In genomic region chr20:25248501-25249172, GRCh38 we compare ENCODE assay signal across 8 cellular contexts. TPM values are rescaled to one million over a fixed set of nuclear protein-coding genes. Genes with fewer than 3 reads are reported as not detected.
DNase-seq lines count a peak whose midpoint lies in the region; ATAC-seq, FAIRE-seq and TF ChIP-seq lines count a peak whose summit lies in the region.

No MANE protein-coding gene starts in this region.

- peak overlapping the region; percentile 87 for H3K4me2 ChIP-seq in HepG2 (ENCODE audit: low read depth, low read length)

- no peak for FAIRE-seq in HepG2 (lab: Jason Lieb, UNC)

- 2% methylated on average over 22 of the region's 43 CpGs for WGBS in HepG2 (ENCODE audit: low lambda C conversion rate)

- H4K20me1 ChIP-seq in HepG2 (ENCODE audit: insufficient read depth, low read length) = no peaks in the 10 kb centered on the region

- H3K36me3 ChIP-seq in HepG2 (replicated peaks in 1 of 2; ENCODE audit: control insufficient read depth in 1 of 2, insufficient read depth in 2 of 2, low read length in 2 of 2) (0 out of 5 replicates have a peak, but pooled peaks cover 0 to 4% of the 10 kb centered on the region in 2 experiments), stomach smooth muscle (ENCODE audit: control insufficient read depth in 2 of 2, insufficient read depth in 2 of 2, low read length in 2 of 2) (peaks cover 0 to 2% of the 10 kb centered on the region in 2 donors)

- DNase-seq in Ammon's horn (ENCODE audit: low spot score) = peak; percentile 71
- DNase-seq in RKO (ENCODE audit: low spot score) = peak; percentile 62
- peak in 8 of 10 donors; percentile 42 to 75 (median 55) for DNase-seq in dorsolateral prefrontal cortex
- DNase-seq in HepG2 (ENCODE audit: low spot score) = no peak
- no peak for DNase-seq in dedifferentiated amniotic fluid mesenchymal stem cell (ENCODE audit: extremely low spot score)

- no peak for TF ChIP-seq RAD21 in HepG2 (CRISPR knock-in tag; IDR thresholded peaks at IDR 0.05)

- H3K27me3 ChIP-seq in dorsolateral prefrontal cortex (no peaks in the 10 kb centered on the region), HepG2 (ENCODE audit: control insufficient read depth in 1 of 2, insufficient read depth in 2 of 2, low read length in 2 of 2) (peaks cover under 1 to 11% of the 10 kb centered on the region in 2 experiments; a peak in 2 of 5 replicates), stomach smooth muscle (ENCODE audit: control insufficient read depth in 1 of 2, insufficient read depth in 2 of 2, low read length in 2 of 2) (no peaks in the 10 kb centered on the region)

- no peak for TF ChIP-seq POLR2A in HepG2 (IDR thresholded peaks at IDR 0.05; ENCODE audit: insufficient read depth in 1 of 2, low read depth in 2 of 2, low read length in 2 of 2)

- no peak overlapping the region for H2AFZ ChIP-seq in HepG2 (ENCODE audit: low read length)

- ATAC-seq in GM18861 (IDR thresholded peaks at IDR 0.05; ENCODE audit: unreplicated experiment) (peak; percentile 4), HG03097 (IDR thresholded peaks at IDR 0.05; ENCODE audit: low FRiP score, unreplicated experiment) (peak; percentile 35), HepG2 (peak; percentile 46)

- CTCF ChIA-PET in HepG2 (lab: Yijun Ruan, JAX; ENCODE audit: low intra/inter-chr PET ratio, low total read pairs) = interaction anchor here (1.3 to 2.6 kb wide), 3 partner anchors 26 to 254 kb away, joined by 3 to 11 read pairs (median 3); no protein-coding TSS in a partner anchor

- no TSS peak for BruUV-seq in HepG2 (replicated peaks; lab: Mats Ljungman, UMichigan)

- H3K9me3 ChIP-seq in HepG2 (ENCODE audit: low read length) = no peaks in the 10 kb centered on the region
- no peaks in the 10 kb centered on the region for H3K9me3 ChIP-seq in stomach smooth muscle (ENCODE audit: control insufficient read depth in 2 of 2, low read length in 2 of 2)

- POLR2A ChIA-PET in HepG2 (lab: Yijun Ruan, JAX) = interaction anchor here (0.7 to 3.6 kb wide), 19 partner anchors 11 to 448 kb away, joined by 3 to 72 read pairs (median 6); partner anchors contain the start of genes ABHD12, APMAP, ENTPD6 and NINL

- intact Hi-C loops in dorsolateral prefrontal cortex (cut with DNase I) (loop anchor here (1.0 to 5.0 kb wide), 6 partner anchors 44 to 256 kb away; partner anchors contain the start of genes ABHD12 (in 2 of the 2), APMAP (in 1 of the 2) and ENTPD6 (in 1 of the 2)), HepG2 (cut with micrococcal nuclease; ENCODE audit: unreplicated experiment) (no loop called here)

- peaks cover 42% of the 10 kb centered on the region for H3K79me2 ChIP-seq in HepG2 (ENCODE audit: insufficient read depth, low read length)

- H3K4me1 ChIP-seq in HepG2 (ENCODE audit: insufficient read depth, low read length) = peaks cover 55% of the 10 kb centered on the region
- peaks cover 48% of the 10 kb centered on the region for H3K4me1 ChIP-seq in stomach smooth muscle (ENCODE audit: control insufficient read depth, insufficient read depth, low read length)

- peak in 5 of 56 donors; percentile 4 to 13 (median 8) for TF ChIP-seq CTCF in dorsolateral prefrontal cortex (IDR thresholded peaks at IDR 0.05 in 54 of 56, conservative IDR thresholded peaks at IDR 0.05 in 2 of 56; ENCODE audit: low read depth in 1 of 56, partially characterized antibody in 56 of 56)
- TF ChIP-seq CTCF in HepG2 (CRISPR knock-in tag; IDR thresholded peaks at IDR 0.05) = no peak

- in situ Hi-C loops in HepG2 (cut with HindIII; ENCODE audit: extremely low pct_ligation_motif_present, low pct_unique_long_range_greater_than_20kb) = no loop called here

- TF ChIP-seq EP300 in HepG2 (IDR thresholded peaks at IDR 0.05; ENCODE audit: low read depth in 2 of 2, low read length in 2 of 2) (no peak), HepG2 (CRISPR knock-in tag; IDR thresholded peaks at IDR 0.05; ENCODE audit: borderline replicate concordance) (no peak)

- peak overlapping the region; percentile 77 for H3K9ac ChIP-seq in HepG2 (ENCODE audit: insufficient read depth, low read depth, low read length)
- peak overlapping the region; percentile 69 to 83 for H3K9ac ChIP-seq in stomach smooth muscle (ENCODE audit: low read length in 2 of 2)

- H3K4me3 ChIP-seq in dorsolateral prefrontal cortex (peak overlapping the region; percentile 64 to 97 (median 88)), HepG2 (replicated peaks in 1 of 3; ENCODE audit: insufficient read depth in 1 of 3, low read depth in 2 of 3, low read length in 3 of 3) (peak overlapping the region; percentile 69 to 93 (median 93)), stomach smooth muscle (ENCODE audit: low read length in 2 of 2) (peak overlapping the region; percentile 85 to 90)

- peak overlapping the region in 58 of 59 donors; percentile 63 to 98 (median 91) for H3K27ac ChIP-seq in dorsolateral prefrontal cortex
- H3K27ac ChIP-seq in HepG2 (ENCODE audit: extremely low read length, insufficient read depth, low read length) = peak overlapping the region; percentile 75
- peak overlapping the region; percentile 62 for H3K27ac ChIP-seq in stomach smooth muscle (ENCODE audit: low read length)

TF ChIP-seq in HepG2, 621 proteins besides CTCF, POLR2A, EP300 and RAD21 (continues in another document):
- peak; percentile 14 for TF ChIP-seq YY1 (IDR thresholded peaks at IDR 0.05; ENCODE audit: insufficient read depth, insufficient replicate concordance, low read depth, low read length)
- 0 out of 2 replicates have a peak, but pooled peaks have one; percentile 17 for TF ChIP-seq ZSCAN31 (CRISPR knock-in tag; IDR thresholded peaks at IDR 0.05; ENCODE audit: low read depth)

RNA-seq across cellular contexts. Expression of gene PYGB, which starts 0.8 kb away (rescaled TPM):
- 100 to 1,000 TPM in 116 of 120 experiments, 10 to 100 TPM in 4; 83.2 to 226 (median 146) TPM for total RNA-seq in dorsolateral prefrontal cortex
- 82.0 and 86.3 TPM in 2 replicates for total RNA-seq in HepG2 (2016; rRNA removed; fragmentation: Illumina TruSeq; extraction: Trizol)
- total RNA-seq in HepG2 (2016; cell fraction: cytosol; rRNA removed; fragmentation: Illumina TruSeq; extraction: Trizol; ENCODE audit: low read depth) = 5.4 and 6.5 TPM in 2 replicates
- total RNA-seq in HepG2 (2016; cell fraction: insoluble cytoplasmic fraction; rRNA removed; fragmentation: Illumina TruSeq; extraction: Trizol) = 69.1 and 89.6 TPM in 2 replicates
- 18.0 and 19.5 TPM in 2 replicates for total RNA-seq in HepG2 (2016; cell fraction: membrane; rRNA removed; fragmentation: Illumina TruSeq; extraction: Trizol)
- 59.8 and 63.0 TPM in 2 replicates for total RNA-seq in HepG2 (2016; cell fraction: nucleus; rRNA removed; fragmentation: Illumina TruSeq; extraction: Trizol)
- polyA plus RNA-seq in HepG2 (2011; rRNA removed) = 24.2 and 37.5 TPM in 2 replicates
- 24.4 and 27.4 TPM in 2 replicates for polyA plus RNA-seq in HepG2 (2011; cell fraction: cytosol; rRNA removed)
- polyA plus RNA-seq in HepG2 (2011; cell fraction: nucleus; rRNA removed) = 111 and 112 TPM in 2 replicates
- polyA plus RNA-seq in HepG2 (2012) = 26.9 and 46.5 TPM in 2 replicates
- 3.5 TPM in 2 replicates for polyA plus RNA-seq in HepG2 (2016; cell fraction: cytosol; fragmentation: Illumina TruSeq; extraction: Trizol; ENCODE audit: low read depth)
- polyA plus RNA-seq in HepG2 (2016; cell fraction: insoluble cytoplasmic fraction; fragmentation: Illumina TruSeq; extraction: Trizol; ENCODE audit: low read depth) = 45.7 and 58.6 TPM in 2 replicates
- 7.2 and 9.8 TPM in 2 replicates for polyA plus RNA-seq in HepG2 (2016; cell fraction: membrane; fragmentation: Illumina TruSeq; extraction: Trizol; ENCODE audit: low read depth)
- 79.7 and 85.5 TPM in 2 replicates for polyA plus RNA-seq in HepG2 (2016; cell fraction: nucleus; fragmentation: Illumina TruSeq; extraction: Trizol; ENCODE audit: insufficient read depth, low read depth)
- 26.5 and 80.5 TPM in 2 replicates for polyA minus RNA-seq in HepG2 (2011; rRNA and poly(A)+ RNA removed; ENCODE audit: low replicate concordance)
- polyA minus RNA-seq in HepG2 (2011; cell fraction: cytosol; rRNA and poly(A)+ RNA removed) = 36.1 and 38.1 TPM in 2 replicates
- polyA minus RNA-seq in HepG2 (2011; cell fraction: nucleus; rRNA and poly(A)+ RNA removed) = 27.9 and 31.3 TPM in 2 replicates

RNA-seq across cellular contexts. Expression of gene ENTPD6, which starts 53.1 kb away (rescaled TPM):
- 100 to 1,000 TPM in 117 of 120 experiments, 10 to 100 TPM in 3; 90.8 to 200 (median 142) TPM for total RNA-seq in dorsolateral prefrontal cortex
- 98.4 and 164 TPM in 2 replicates for total RNA-seq in HepG2 (2016; rRNA removed; fragmentation: Illumina TruSeq; extraction: Trizol)
- total RNA-seq in HepG2 (2016; cell fraction: cytosol; rRNA removed; fragmentation: Illumina TruSeq; extraction: Trizol; ENCODE audit: low read depth) = 67.6 and 72.5 TPM in 2 replicates
- 90.5 and 177 TPM in 2 replicates for total RNA-seq in HepG2 (2016; cell fraction: insoluble cytoplasmic fraction; rRNA removed; fragmentation: Illumina TruSeq; extraction: Trizol)
- total RNA-seq in HepG2 (2016; cell fraction: membrane; rRNA removed; fragmentation: Illumina TruSeq; extraction: Trizol) = 139 and 152 TPM in 2 replicates
- 149 and 161 TPM in 2 replicates for total RNA-seq in HepG2 (2016; cell fraction: nucleus; rRNA removed; fragmentation: Illumina TruSeq; extraction: Trizol)
- polyA plus RNA-seq in HepG2 (2011; rRNA removed) = 172 and 221 TPM in 2 replicates
- 185 and 213 TPM in 2 replicates for polyA plus RNA-seq in HepG2 (2011; cell fraction: cytosol; rRNA removed)
- polyA plus RNA-seq in HepG2 (2011; cell fraction: nucleus; rRNA removed) = 538 and 633 TPM in 2 replicates
- polyA plus RNA-seq in HepG2 (2012) = 90.9 and 112 TPM in 2 replicates
- polyA plus RNA-seq in HepG2 (2016; cell fraction: cytosol; fragmentation: Illumina TruSeq; extraction: Trizol; ENCODE audit: low read depth) = 59.4 and 67.7 TPM in 2 replicates
- polyA plus RNA-seq in HepG2 (2016; cell fraction: insoluble cytoplasmic fraction; fragmentation: Illumina TruSeq; extraction: Trizol; ENCODE audit: low read depth) = 85.6 and 91.9 TPM in 2 replicates
- polyA plus RNA-seq in HepG2 (2016; cell fraction: membrane; fragmentation: Illumina TruSeq; extraction: Trizol; ENCODE audit: low read depth) = 104 and 119 TPM in 2 replicates
- 320 and 321 TPM in 2 replicates for polyA plus RNA-seq in HepG2 (2016; cell fraction: nucleus; fragmentation: Illumina TruSeq; extraction: Trizol; ENCODE audit: insufficient read depth, low read depth)
- polyA minus RNA-seq in HepG2 (2011; rRNA and poly(A)+ RNA removed; ENCODE audit: low replicate concordance) = 25.3 and 228 TPM in 2 replicates
- 56.6 and 60.3 TPM in 2 replicates for polyA minus RNA-seq in HepG2 (2011; cell fraction: cytosol; rRNA and poly(A)+ RNA removed)
- 98.2 and 106 TPM in 2 replicates for polyA minus RNA-seq in HepG2 (2011; cell fraction: nucleus; rRNA and poly(A)+ RNA removed)

Comparison
In these comparisons a context has a peak if more than half of its experiments do, and no peak if none do; other contexts are left out.
1. DNase-seq: peak in Ammon's horn (single experiment), RKO (single experiment) and dorsolateral prefrontal cortex (8 of 10); none in HepG2 (single experiment) and dedifferentiated amniotic fluid mesenchymal stem cell (single experiment).
2. Peak in every context shown above with its lines, with median percentiles within 50 percentile points of each other: ATAC-seq, H3K27ac ChIP-seq and H3K4me3 ChIP-seq.